Comparison of ENCODE assay signal across 21 cellular contexts in genomic region chr10:63391812-63392211, GRCh38.
DNase-seq lines count a peak whose midpoint lies in the region; ATAC-seq and TF ChIP-seq lines count a peak whose summit lies in the region.
"Had no signal": no experiment of that assay in that cellular context is flagged by ENCODE, and none has a peak within 500 bp of the region (broad histone marks: within the 10 kb centered on the region; RNA-seq: fewer than 3 reads in every experiment).

No MANE protein-coding gene starts in this region.

- DNase-seq in activated naive CD4-positive, alpha-beta T cell treated with anti-CD3 and anti-CD28 coated beads, Interleukin-2, amount 10 ng/mL, durations not matched to agents 7 days and 5 days, result no peak
- no peak for DNase-seq in activated naive CD4-positive, alpha-beta T cell treated with anti-CD3 and anti-CD28 coated beads, Interleukin-2, amount 50 U/mL, for 72 hours (ENCODE audit: low spot score in 2 of 2)
- DNase-seq in NOMO-1 (lab: John Stamatoyannopoulos, UW; ENCODE audit: unreplicated experiment in 2 of 2) (peak; percentile 82 to 89), cardiac fibroblast (ENCODE audit: low read depth in 2 of 2) (peak; percentile 19 to 48), osteocyte (ENCODE audit: extremely low spot score, unreplicated experiment) (no peak), NCI-H82 (lab: John Stamatoyannopoulos, UW) (no peak)
- DNase-seq: activated CD4-positive, alpha-beta T cell treated with anti-CD3 and anti-CD28 coated beads, Interleukin-2, amount 10 ng/mL, durations not matched to agents 24 days and 14 days; activated naive CD4-positive, alpha-beta T cell; colonic mucosa; DMS 273 treated with DMSO at 0.1 percent for 48 hours; heart left ventricle; mucosa of descending colon; NCI-H146; NCI-H524; SHP77; stimulated activated CD4-positive, alpha-beta T cell treated with anti-CD3 and anti-CD28 coated beads, Interleukin-2, amount 100 ng/mL, for 48 hours had no signal

- H3K9me3 Mint-ChIP-seq in activated naive CD4-positive, alpha-beta T cell treated with anti-CD3 and anti-CD28 coated beads, Interleukin-2, amount 10 ng/mL, durations not matched to agents 7 days and 5 days, result peaks cover 19% of the 10 kb centered on the region
- H3K9me3 Mint-ChIP-seq in activated naive CD4-positive, alpha-beta T cell treated with anti-CD3 and anti-CD28 coated beads, Interleukin-2, amount 50 U/mL, for 72 hours, result peaks cover 12 to 18% of the 10 kb centered on the region in 2 donors
- H3K9me3 Mint-ChIP-seq in osteocyte (ENCODE audit: unreplicated experiment), result peaks cover 25% of the 10 kb centered on the region

- TF ChIP-seq CTCF in cardiac fibroblast (IDR thresholded peaks at IDR 0.05; ENCODE audit: low read depth, low read length), result no peak
- no peak for TF ChIP-seq CTCF in osteocyte (IDR thresholded peaks at IDR 0.05)

- H3K4me3 Mint-ChIP-seq in activated naive CD4-positive, alpha-beta T cell treated with anti-CD3 and anti-CD28 coated beads, Interleukin-2, amount 10 ng/mL, durations not matched to agents 7 days and 5 days, result no peak overlapping the region
- H3K4me3 Mint-ChIP-seq in osteocyte (ENCODE audit: unreplicated experiment), result no peak overlapping the region
- H3K4me3 Mint-ChIP-seq: activated CD4-positive, alpha-beta T cell treated with anti-CD3 and anti-CD28 coated beads, Interleukin-2, amount 10 ng/mL, durations not matched to agents 24 days and 14 days; stimulated activated naive CD8-positive, alpha-beta T cell treated with anti-CD3 and anti-CD28 coated beads, Interleukin-15, Interleukin-2, amounts not matched to agents 100 ng/mL and 50 ng/mL, for 24 hours had no signal

- no peaks in the 10 kb centered on the region for H3K27me3 Mint-ChIP-seq in activated naive CD4-positive, alpha-beta T cell treated with anti-CD3 and anti-CD28 coated beads, Interleukin-2, amount 10 ng/mL, durations not matched to agents 7 days and 5 days
- H3K27me3 Mint-ChIP-seq in osteocyte (ENCODE audit: unreplicated experiment), result no peaks in the 10 kb centered on the region
- H3K27me3 Mint-ChIP-seq: activated CD4-positive, alpha-beta T cell treated with anti-CD3 and anti-CD28 coated beads, Interleukin-2, amount 10 ng/mL, durations not matched to agents 24 days and 14 days; stimulated activated naive CD8-positive, alpha-beta T cell treated with anti-CD3 and anti-CD28 coated beads, Interleukin-15, Interleukin-2, amounts not matched to agents 100 ng/mL and 50 ng/mL, for 24 hours had no signal

- peak overlapping the region; percentile 17 for H3K27ac Mint-ChIP-seq in activated naive CD4-positive, alpha-beta T cell treated with anti-CD3 and anti-CD28 coated beads, Interleukin-2, amount 10 ng/mL, durations not matched to agents 7 days and 5 days
- H3K27ac Mint-ChIP-seq in activated naive CD4-positive, alpha-beta T cell treated with anti-CD3 and anti-CD28 coated beads, Interleukin-2, amount 50 U/mL, for 72 hours, result no peak overlapping the region
- H3K27ac Mint-ChIP-seq in osteocyte (ENCODE audit: unreplicated experiment), result peak overlapping the region; percentile 3
- H3K27ac Mint-ChIP-seq: activated CD4-positive, alpha-beta T cell treated with anti-CD3 and anti-CD28 coated beads, Interleukin-2, amount 10 ng/mL, durations not matched to agents 24 days and 14 days; stimulated activated naive CD8-positive, alpha-beta T cell treated with anti-CD3 and anti-CD28 coated beads, Interleukin-15, Interleukin-2, amounts not matched to agents 100 ng/mL and 50 ng/mL, for 24 hours had no signal

- ATAC-seq in activated naive CD4-positive, alpha-beta T cell treated with anti-CD3 and anti-CD28 coated beads, Interleukin-2, amount 50 U/mL, for 72 hours, result no peak
- ATAC-seq in GM21381 (IDR thresholded peaks at IDR 0.05; ENCODE audit: unreplicated experiment) (no peak), GM21619 (IDR thresholded peaks at IDR 0.05; ENCODE audit: unreplicated experiment) (no peak)
- ATAC-seq: heart left ventricle, mucosa of descending colon had no signal

- peaks cover 52% of the 10 kb centered on the region for H3K4me1 Mint-ChIP-seq in activated naive CD4-positive, alpha-beta T cell treated with anti-CD3 and anti-CD28 coated beads, Interleukin-2, amount 10 ng/mL, durations not matched to agents 7 days and 5 days
- H3K4me1 Mint-ChIP-seq in osteocyte (ENCODE audit: unreplicated experiment), result peaks cover 27% of the 10 kb centered on the region

- H3K4me3 ChIP-seq in cardiac fibroblast (replicated peaks in 1 of 2; ENCODE audit: low read depth in 2 of 2, low read length in 2 of 2), result no peak overlapping the region
- H3K4me3 ChIP-seq: BLaER1, colonic mucosa, heart left ventricle, mucosa of descending colon, smooth muscle cell had no signal

- CTCF ChIA-PET in activated naive CD4-positive, alpha-beta T cell treated with anti-CD3 and anti-CD28 coated beads, Interleukin-2, amount 10 ng/mL, durations not matched to agents 7 days and 5 days (lab: Charles Lee), result no interaction called here

- H3K36me3 Mint-ChIP-seq in activated naive CD4-positive, alpha-beta T cell treated with anti-CD3 and anti-CD28 coated beads, Interleukin-2, amount 10 ng/mL, durations not matched to agents 7 days and 5 days, result peaks cover 29% of the 10 kb centered on the region
- H3K36me3 Mint-ChIP-seq in activated naive CD4-positive, alpha-beta T cell treated with anti-CD3 and anti-CD28 coated beads, Interleukin-2, amount 50 U/mL, for 72 hours, result peaks cover 27 to 56% of the 10 kb centered on the region in 2 donors
- peaks cover 37% of the 10 kb centered on the region for H3K36me3 Mint-ChIP-seq in osteocyte (ENCODE audit: unreplicated experiment)

Comparison
In these comparisons a context has a peak if more than half of its experiments do, and no peak if none do; other contexts are left out.
1. H3K27ac Mint-ChIP-seq: peak in activated naive CD4-positive, alpha-beta T cell treated with anti-CD3 and anti-CD28 coated beads, Interleukin-2, amount 10 ng/mL, durations not matched to agents 7 days and 5 days (single experiment) and osteocyte (single experiment); none in activated naive CD4-positive, alpha-beta T cell treated with anti-CD3 and anti-CD28 coated beads, Interleukin-2, amount 50 U/mL, for 72 hours (0 of 2).
2. DNase-seq: peak in NOMO-1 (2 of 2) and cardiac fibroblast (2 of 2); none in activated naive CD4-positive, alpha-beta T cell treated with anti-CD3 and anti-CD28 coated beads, Interleukin-2, amount 10 ng/mL, durations not matched to agents 7 days and 5 days (single experiment), activated naive CD4-positive, alpha-beta T cell treated with anti-CD3 and anti-CD28 coated beads, Interleukin-2, amount 50 U/mL, for 72 hours (0 of 2), osteocyte (single experiment) and NCI-H82 (single experiment).